Comparison of ENCODE assay signal across 19 cellular contexts in genomic region chr18:24658302-24658701, GRCh38.
DNase-seq lines count a peak whose midpoint lies in the region; ATAC-seq, FAIRE-seq and TF ChIP-seq lines count a peak whose summit lies in the region.
"Had no signal": no experiment of that assay in that cellular context is flagged by ENCODE, and none has a peak within 500 bp of the region (broad histone marks: within the 10 kb centered on the region; RNA-seq: fewer than 3 reads in every experiment).

No MANE protein-coding gene starts in this region.

- H3K9me2 ChIP-seq in Loucy (replicated peaks; ENCODE audit: low read depth, low read length), result no peaks in the 10 kb centered on the region

- intact Hi-C loops in left ventricle myocardium inferior (cut with micrococcal nuclease) (no loop called here), Right ventricle myocardium superior (cut with DNase I) (no loop called here), kidney (cut with DNase I) (no loop called here)

- H3F3A ChIP-seq in Loucy (ENCODE audit: low read depth), result no peaks in the 10 kb centered on the region

- H3K9ac ChIP-seq in Loucy (ENCODE audit: low read depth, low read length, poor library complexity, severe bottlenecking) (no peak overlapping the region), kidney (ENCODE audit: low read length in 2 of 2) (no peak overlapping the region)

- H3K9me3 ChIP-seq in left ventricle myocardium inferior (replicated peaks) (no peaks in the 10 kb centered on the region), Loucy (ENCODE audit: insufficient read depth, low read depth, low read length) (no peaks in the 10 kb centered on the region), kidney (ENCODE audit: control insufficient read depth in 1 of 2, low read length in 2 of 2) (no peaks in the 10 kb centered on the region)

- peak overlapping the region; percentile 58 for H3K27ac ChIP-seq in left ventricle myocardium inferior (replicated peaks)
- H3K27ac ChIP-seq in foreskin keratinocyte, result no peak overlapping the region
- H3K27ac ChIP-seq in kidney (ENCODE audit: low read depth in 2 of 2, low read length in 2 of 2), result no peak overlapping the region
- H3K27ac ChIP-seq: HL-60, PC-9 had no signal

- H3K4me3 ChIP-seq in left ventricle myocardium inferior, result no peak overlapping the region
- H3K4me3 ChIP-seq in Loucy (ENCODE audit: low read length, poor library complexity, severe bottlenecking), result no peak overlapping the region
- no peak overlapping the region for H3K4me3 ChIP-seq in kidney (ENCODE audit: low read length in 2 of 2)
- H3K4me3 ChIP-seq: PC-9 had no signal

- H3K27me3 ChIP-seq in left ventricle myocardium inferior (ENCODE audit: low read depth) (no peaks in the 10 kb centered on the region), Loucy (ENCODE audit: insufficient read depth, low read length, poor library complexity, severe bottlenecking) (no peaks in the 10 kb centered on the region), foreskin keratinocyte (peaks cover 4% of the 10 kb centered on the region)

- H3K79me2 ChIP-seq in Loucy (ENCODE audit: insufficient read depth, low read length), result no peaks in the 10 kb centered on the region

- TF ChIP-seq CTCF in left ventricle myocardium inferior (IDR thresholded peaks at IDR 0.05; ENCODE audit: borderline replicate concordance), result no peak
- TF ChIP-seq CTCF in Loucy (conservative IDR thresholded peaks at IDR 0.05; ENCODE audit: low read length), result no peak
- no peak for TF ChIP-seq CTCF in foreskin keratinocyte (conservative IDR thresholded peaks at IDR 0.05)
- TF ChIP-seq CTCF in kidney (IDR thresholded peaks at IDR 0.05; ENCODE audit: borderline replicate concordance, extremely low read depth, insufficient read depth), result no peak

- H3K36me3 ChIP-seq in left ventricle myocardium inferior, result no peaks in the 10 kb centered on the region
- H3K36me3 ChIP-seq in Loucy (ENCODE audit: insufficient read depth, low read length), result no peaks in the 10 kb centered on the region
- H3K36me3 ChIP-seq in kidney (ENCODE audit: control insufficient read depth in 1 of 2, insufficient read depth in 2 of 2, low read length in 2 of 2), result no peaks in the 10 kb centered on the region

- H3K4me1 ChIP-seq in left ventricle myocardium inferior (peaks cover 38% of the 10 kb centered on the region), Loucy (ENCODE audit: insufficient read depth, low read length, poor library complexity, severe bottlenecking) (peaks cover 31% of the 10 kb centered on the region), foreskin keratinocyte (no peaks in the 10 kb centered on the region), kidney (ENCODE audit: control insufficient read depth in 1 of 2, insufficient read depth in 1 of 2, low read depth in 1 of 2, low read length in 2 of 2) (peaks cover 0 to 3% of the 10 kb centered on the region in 2 donors)

- H3K4me2 ChIP-seq in Loucy (ENCODE audit: low read depth, low read length, poor library complexity, severe bottlenecking), result no peak overlapping the region
- H3K4me2 ChIP-seq: PC-9 had no signal

- no peaks in the 10 kb centered on the region for H4K20me1 ChIP-seq in Loucy (ENCODE audit: insufficient read depth, low read length, poor library complexity, severe bottlenecking)

- no peak for FAIRE-seq in kidney (lab: Jason Lieb, UNC)
- FAIRE-seq: A204.1 had no signal

- 0 out of 2 replicates have a peak overlapping the region, but pooled peaks have one; percentile 18 for H2AFZ ChIP-seq in Loucy (ENCODE audit: low read length)
- H2AFZ ChIP-seq: PC-9 had no signal

- ATAC-seq in Right ventricle myocardium superior (ENCODE audit: poor library complexity) (no peak), foreskin keratinocyte (no peak)
- ATAC-seq: Right ventricle myocardium inferior had no signal

- no peak for DNase-seq in left ventricle myocardium inferior
- DNase-seq in Right ventricle myocardium superior, result no peak
- DNase-seq in UCSD-AML1 (lab: John Stamatoyannopoulos, UW; ENCODE audit: unreplicated experiment), result peak; percentile 30
- DNase-seq in foreskin keratinocyte, result no peak
- DNase-seq in SK-N-DZ (ENCODE audit: low spot score), result no peak
- no peak for DNase-seq in kidney
- DNase-seq: C1 segment of cervical spinal cord, Calu3, GF-D8, Karpas-422, NCI-H1105, NCI-H1930, NCI-H2107, NCI-H774, PC-9 had no signal
